ENCODE assay signal across 27 cellular contexts in the genomic region with DNA sequence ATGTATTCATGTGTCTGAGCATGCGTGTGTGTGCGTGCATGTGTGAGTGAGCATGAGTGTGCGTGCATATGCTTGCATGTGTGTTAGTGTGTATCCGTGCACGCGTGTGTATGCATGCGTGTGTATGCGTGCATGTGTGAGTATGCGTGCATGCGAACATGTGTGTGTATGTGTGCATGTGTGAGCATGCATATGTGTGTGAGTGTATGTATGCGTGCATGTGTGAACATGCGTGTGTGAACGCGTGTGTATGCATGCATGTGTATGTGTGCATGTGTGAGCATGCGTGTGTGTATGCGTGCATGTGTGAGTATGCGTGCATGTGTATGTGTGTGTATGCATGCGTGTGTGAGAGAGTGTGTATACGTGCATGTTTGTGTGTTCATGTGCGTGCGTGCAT.
"Had no signal": no experiment of that assay in that cellular context is flagged by ENCODE, and none has a peak within 500 bp of the region (broad histone marks: within the 10 kb centered on the region; RNA-seq: fewer than 3 reads in every experiment).

No MANE protein-coding gene starts in this region.

- ATAC-seq: left colon; left lung; lower lobe of right lung; stimulated activated effector memory CD8-positive, alpha-beta T cell treated with anti-CD3 and anti-CD28 coated beads, Interleukin-12 subunit alpha, Interleukin-12 subunit beta, amount 100 ng/mL, for 72 hours had no signal

- H3K36me3 Mint-ChIP-seq: mesothelial cell of epicardium; natural killer cell; neural progenitor cell; stimulated activated effector memory CD8-positive, alpha-beta T cell treated with anti-CD3 and anti-CD28 coated beads, Interleukin-12 subunit alpha, Interleukin-12 subunit beta, amount 100 ng/mL, for 72 hours; type B pancreatic cell had no signal

- H3K9me3 Mint-ChIP-seq: mesothelial cell of epicardium; natural killer cell; neural progenitor cell; stimulated activated effector memory CD8-positive, alpha-beta T cell treated with anti-CD3 and anti-CD28 coated beads, Interleukin-12 subunit alpha, Interleukin-12 subunit beta, amount 100 ng/mL, for 72 hours had no signal

- H3K27ac Mint-ChIP-seq: mesothelial cell of epicardium; naive B cell; natural killer cell; nephron progenitor cell; neural progenitor cell; progenitor cell of endocrine pancreas; stimulated activated effector memory CD8-positive, alpha-beta T cell treated with anti-CD3 and anti-CD28 coated beads, Interleukin-12 subunit alpha, Interleukin-12 subunit beta, amount 100 ng/mL, for 72 hours; stimulated activated naive CD8-positive, alpha-beta T cell treated with anti-CD3 and anti-CD28 coated beads, Interleukin-15, Interleukin-2, amounts not matched to agents 100 ng/mL and 50 ng/mL, for 24 hours; type B pancreatic cell had no signal

- H3K36me3 ChIP-seq: left lung, lower lobe of right lung, neural progenitor cell, ovary, right atrium auricular region, sigmoid colon, spleen, suprapubic skin, uterus had no signal

- H3K4me2 ChIP-seq: neural progenitor cell had no signal

- H3K27ac ChIP-seq: left lung, lower lobe of right lung, neural progenitor cell, ovary, right atrium auricular region, sigmoid colon, spleen, suprapubic skin, thoracic aorta, tibial artery, uterus had no signal

- H3K4me3 ChIP-seq: left lung, lower lobe of right lung, neural progenitor cell, ovary, right atrium auricular region, sigmoid colon, spleen, suprapubic skin, thoracic aorta, tibial artery, uterus had no signal

- H3K9ac ChIP-seq: neural progenitor cell had no signal

- H2AFZ ChIP-seq: neural progenitor cell had no signal

- H3K4me1 ChIP-seq: left lung, lower lobe of right lung, neural progenitor cell, spleen, suprapubic skin, uterus had no signal

- H3K4me3 Mint-ChIP-seq: mesothelial cell of epicardium; naive B cell; natural killer cell; nephron progenitor cell; neural progenitor cell; stimulated activated effector memory CD8-positive, alpha-beta T cell treated with anti-CD3 and anti-CD28 coated beads, Interleukin-12 subunit alpha, Interleukin-12 subunit beta, amount 100 ng/mL, for 72 hours; stimulated activated naive CD8-positive, alpha-beta T cell treated with anti-CD3 and anti-CD28 coated beads, Interleukin-15, Interleukin-2, amounts not matched to agents 100 ng/mL and 50 ng/mL, for 24 hours; type B pancreatic cell had no signal

- DNase-seq: hippocampal formation; kidney; left colon; left lung; lower lobe of right lung; mammary epithelial cell; mesendoderm; naive B cell; natural killer cell; nephron progenitor cell; sigmoid colon; small intestine; spleen; stimulated activated CD4-positive, alpha-beta T cell treated with anti-CD3 and anti-CD28 coated beads, Interleukin-4, amount 100 ng/mL, for 24 hours; stimulated activated naive CD4-positive, alpha-beta T cell; tibial artery; uterus had no signal

- FAIRE-seq: kidney, small intestine had no signal

- H3K9me3 ChIP-seq: left lung, lower lobe of right lung, ovary, right atrium auricular region, sigmoid colon, suprapubic skin, thoracic aorta, tibial artery, uterus had no signal

- H3K4me1 Mint-ChIP-seq: naive B cell; natural killer cell; stimulated activated effector memory CD8-positive, alpha-beta T cell treated with anti-CD3 and anti-CD28 coated beads, Interleukin-12 subunit alpha, Interleukin-12 subunit beta, amount 100 ng/mL, for 72 hours had no signal

- H3K27me3 ChIP-seq: neural progenitor cell, ovary, right atrium auricular region, sigmoid colon, suprapubic skin, tibial artery, uterus had no signal
